In the genomic region with DNA sequence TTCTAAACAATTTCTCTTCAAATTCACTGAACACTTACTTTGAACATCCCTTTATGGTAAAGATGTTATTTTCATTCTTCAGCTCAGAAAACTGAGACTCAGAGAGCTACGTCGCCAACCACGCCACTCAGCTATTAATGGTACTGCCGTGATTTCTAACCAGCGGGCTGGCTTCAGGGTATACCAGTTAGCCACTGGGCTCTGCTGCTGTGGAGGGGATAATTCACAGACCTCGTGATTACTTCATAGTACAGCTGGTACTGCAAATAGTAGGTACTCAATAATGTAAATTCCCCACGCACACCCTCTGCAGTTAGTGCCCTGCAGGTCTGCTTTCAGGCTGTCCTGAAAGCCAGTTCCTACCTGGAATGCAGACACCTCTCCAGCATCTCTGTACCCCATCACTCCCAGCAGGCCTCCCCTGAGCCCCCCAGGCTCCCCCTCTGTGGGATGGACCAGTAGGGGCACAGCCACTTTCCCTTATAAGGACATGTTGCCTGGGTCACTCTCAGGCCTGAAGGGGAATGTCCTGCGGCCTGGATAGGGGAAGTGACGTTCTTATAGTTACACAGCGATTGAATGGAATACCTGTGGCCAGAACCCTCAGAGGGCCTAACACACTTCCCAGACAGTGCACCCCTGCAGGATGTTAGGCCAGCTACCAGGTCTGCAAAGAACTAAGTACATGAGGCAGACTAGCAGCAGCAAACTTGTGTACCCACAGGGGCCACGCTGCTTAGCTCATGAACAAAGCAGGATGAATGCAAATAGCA, we compare ENCODE assay signal across 18 cellular contexts.
DNase-seq lines count a peak whose midpoint lies in the region; ATAC-seq and TF ChIP-seq lines count a peak whose summit lies in the region.
"Had no signal": no experiment of that assay in that cellular context is flagged by ENCODE, and none has a peak within 500 bp of the region (broad histone marks: within the 10 kb centered on the region; RNA-seq: fewer than 3 reads in every experiment).

No MANE protein-coding gene starts in this region.

- no peaks in the 10 kb centered on the region for H3K36me3 ChIP-seq in GM06990 (ENCODE audit: control insufficient read depth, insufficient read depth, low read length)
- H3K36me3 ChIP-seq in iPS-20b (ENCODE audit: insufficient read depth, low read depth, low read length): no peaks in the 10 kb centered on the region
- H3K36me3 ChIP-seq: esophagus squamous epithelium, thyroid gland had no signal

- no peak for TF ChIP-seq CTCF in GM06990 (IDR thresholded peaks at IDR 0.05; ENCODE audit: insufficient read depth, low read length, poor library complexity, severe bottlenecking)

- H3K27me3 ChIP-seq in GM06990 (replicated peaks; ENCODE audit: control insufficient read depth, insufficient read depth, low read length): no peaks in the 10 kb centered on the region
- no peaks in the 10 kb centered on the region for H3K27me3 ChIP-seq in iPS-20b (ENCODE audit: insufficient read depth, low read length)
- H3K27me3 ChIP-seq: thyroid gland had no signal

- ATAC-seq in GM21786 (IDR thresholded peaks at IDR 0.05; ENCODE audit: unreplicated experiment): no peak
- ATAC-seq in GM18868 (IDR thresholded peaks at IDR 0.05; ENCODE audit: unreplicated experiment): no peak
- ATAC-seq: sciatic nerve had no signal

- H3K4me3 ChIP-seq in GM06990 (replicated peaks; ENCODE audit: low read depth, low read length): no peak overlapping the region
- H3K4me3 ChIP-seq in iPS-20b (ENCODE audit: low read length): peak overlapping the region; percentile 6; the same call in 1 of the 2 replicates
- H3K4me3 ChIP-seq: esophagus squamous epithelium, thyroid gland had no signal

- peak; percentile 29 for TF ChIP-seq POLR2A in GM18951 (IDR thresholded peaks at IDR 0.05; ENCODE audit: extremely low read depth, insufficient read depth, insufficient read length)

- DNase-seq in GM06990 (ENCODE audit: extremely low read depth, insufficient read length) (peak; percentile 58), MV-4-11 (lab: John Stamatoyannopoulos, UW) (peak; percentile 63), NCI-H226 (no peak)
- DNase-seq: DMS153; esophagus squamous epithelium; glutamatergic neuron; kidney; NCI-H2029 treated with DMSO at 0.1 percent for 48 hours; NCI-H524; nucleus accumbens; SK-N-SH; stimulated activated CD4-positive, alpha-beta T cell treated with anti-CD3 and anti-CD28 coated beads, Interleukin-4, amount 100 ng/mL, for 24 hours; thyroid gland had no signal

- no peaks in the 10 kb centered on the region for H3K9me3 ChIP-seq in iPS-20b (ENCODE audit: insufficient read depth, low read depth, low read length)
- H3K9me3 ChIP-seq: esophagus squamous epithelium, SK-N-SH, thyroid gland had no signal

- in situ Hi-C loops in GM18951 (cut with MboI; ENCODE audit: low sequenced_read_pairs, unreplicated experiment): no loop called here

- peaks cover 26% of the 10 kb centered on the region; the same call in 1 of the 2 replicates for H3K4me1 ChIP-seq in iPS-20b (ENCODE audit: insufficient read depth, low read length)
- H3K4me1 ChIP-seq: esophagus squamous epithelium, thyroid gland had no signal

- H3K9ac ChIP-seq in iPS-20b (ENCODE audit: low read depth, low read length): peak overlapping the region; percentile 75
- H3K9ac ChIP-seq: SK-N-SH had no signal

- H3K27ac ChIP-seq in iPS-20b (ENCODE audit: low read length): peak overlapping the region; percentile 70
- H3K27ac ChIP-seq: esophagus squamous epithelium, thyroid gland had no signal
